18 cellular contexts compared by ENCODE assay signal in genomic region chr12:13727707-13728147, GRCh38.
DNase-seq lines count a peak whose midpoint lies in the region; ATAC-seq and TF ChIP-seq lines count a peak whose summit lies in the region.
"Had no signal": no experiment of that assay in that cellular context is flagged by ENCODE, and none has a peak within 500 bp of the region (broad histone marks: within the 10 kb centered on the region; RNA-seq: fewer than 3 reads in every experiment).

No MANE protein-coding gene starts in this region.

- DNase-seq in NCI-H1436 (lab: John Stamatoyannopoulos, UW) (peak; percentile 60), NCI-H1436 treated with DMSO at 0.1 percent for 48 hours (lab: John Stamatoyannopoulos, UW) (no peak), NCI-H345 (lab: John Stamatoyannopoulos, UW) (peak; percentile 98), astrocyte of the spinal cord (ENCODE audit: low read depth, low spot score) (peak; percentile 42), hippocampal formation (lab: John Stamatoyannopoulos, UW) (no peak), chondrocyte (ENCODE audit: low spot score) (no peak)
- DNase-seq: 8988T; activated CD4-positive, CD25-positive, alpha-beta regulatory T cell; activated CD8-positive, alpha-beta memory T cell treated with anti-CD3 and anti-CD28 coated beads, Interleukin-2, amount 50 U/mL, for 4 hours; NCI-H510A treated with DMSO at 0.1 percent for 48 hours had no signal

- ATAC-seq in GM21529 (IDR thresholded peaks at IDR 0.05; ENCODE audit: unreplicated experiment) (no peak), GM21423 (IDR thresholded peaks at IDR 0.05; ENCODE audit: unreplicated experiment) (no peak)
- ATAC-seq: K562 had no signal

- H3K9me3 Mint-ChIP-seq in chondrocyte (ENCODE audit: low read depth): no peaks in the 10 kb centered on the region
- H3K9me3 Mint-ChIP-seq: activated naive CD4-positive, alpha-beta T cell treated with anti-CD3 and anti-CD28 coated beads, Interleukin-2, amount 50 U/mL, for 24 hours; memory B cell had no signal

- no peaks in the 10 kb centered on the region for H3K36me3 Mint-ChIP-seq in chondrocyte (ENCODE audit: low read depth)
- H3K36me3 Mint-ChIP-seq: activated naive CD4-positive, alpha-beta T cell treated with anti-CD3 and anti-CD28 coated beads, Interleukin-2, amount 50 U/mL, for 24 hours; memory B cell had no signal

- H3K4me3 ChIP-seq in astrocyte of the spinal cord (ENCODE audit: low read depth, low read length): no peak overlapping the region
- H3K4me3 ChIP-seq: K562, SJSA1, smooth muscle cell, suprapubic skin had no signal

- in situ Hi-C loops in astrocyte of the spinal cord (cut with HindIII; ENCODE audit: low sequenced_read_pairs): no loop called here

- TF ChIP-seq CTCF in astrocyte of the spinal cord (IDR thresholded peaks at IDR 0.05; ENCODE audit: low read depth, low read length) (no peak), chondrocyte (IDR thresholded peaks at IDR 0.05) (no peak)

- H3K27me3 Mint-ChIP-seq in chondrocyte (ENCODE audit: low read depth): peaks cover 2% of the 10 kb centered on the region

- no peak overlapping the region for H3K27ac Mint-ChIP-seq in chondrocyte (ENCODE audit: unreplicated experiment)
- H3K27ac Mint-ChIP-seq: activated naive CD4-positive, alpha-beta T cell treated with anti-CD3 and anti-CD28 coated beads, Interleukin-2, amount 50 U/mL, for 24 hours; memory B cell had no signal

- no peaks in the 10 kb centered on the region for H3K4me1 Mint-ChIP-seq in chondrocyte (ENCODE audit: low read depth)
- H3K4me1 Mint-ChIP-seq: activated naive CD4-positive, alpha-beta T cell treated with anti-CD3 and anti-CD28 coated beads, Interleukin-2, amount 50 U/mL, for 24 hours; memory B cell had no signal

- H3K4me3 Mint-ChIP-seq in chondrocyte (ENCODE audit: unreplicated experiment): no peak overlapping the region
- H3K4me3 Mint-ChIP-seq: activated naive CD4-positive, alpha-beta T cell treated with anti-CD3 and anti-CD28 coated beads, Interleukin-2, amount 50 U/mL, for 24 hours; memory B cell had no signal

Comparison
In these comparisons a context has a peak if more than half of its experiments do, and no peak if none do; other contexts are left out.
1. DNase-seq: peak in NCI-H1436 (single experiment), NCI-H345 (single experiment) and astrocyte of the spinal cord (single experiment); none in NCI-H1436 treated with DMSO at 0.1 percent for 48 hours (single experiment), hippocampal formation (0 of 2) and chondrocyte (single experiment).